8 cellular contexts compared by ENCODE assay signal in genomic region chr15:37096878-37097568, GRCh38. TPM values are rescaled to one million over a fixed set of nuclear protein-coding genes. Genes with fewer than 3 reads are reported as not detected.
DNase-seq lines count a peak whose midpoint lies in the region; ATAC-seq and TF ChIP-seq lines count a peak whose summit lies in the region.

No MANE protein-coding gene starts in this region.

- H3K27ac ChIP-seq in mucosa of rectum (ENCODE audit: low read depth in 2 of 2, low read length in 2 of 2): peak overlapping the region; percentile 27 to 32

- peaks cover 96% of the 10 kb centered on the region for H3K27me3 Mint-ChIP-seq in stimulated activated naive CD8-positive, alpha-beta T cell treated with anti-CD3 and anti-CD28 coated beads, Interleukin-15, Interleukin-2, amounts not matched to agents 100 ng/mL and 50 ng/mL, for 24 hours

- H3K36me3 Mint-ChIP-seq in stimulated activated naive CD8-positive, alpha-beta T cell treated with anti-CD3 and anti-CD28 coated beads, Interleukin-15, Interleukin-2, amounts not matched to agents 100 ng/mL and 50 ng/mL, for 24 hours (ENCODE audit: low read depth): peaks cover under 1% of the 10 kb centered on the region

- peaks cover 4 to 8% of the 10 kb centered on the region in 2 donors for H3K4me1 ChIP-seq in mucosa of rectum (ENCODE audit: control insufficient read depth in 2 of 2, insufficient read depth in 2 of 2, low read length in 2 of 2)

- no peaks in the 10 kb centered on the region for H3K36me3 ChIP-seq in mucosa of rectum (ENCODE audit: control insufficient read depth in 2 of 2, insufficient read depth in 2 of 2, low read length in 2 of 2)

- no peak for TF ChIP-seq CTCF in choroid plexus epithelial cell (conservative IDR thresholded peaks at IDR 0.05; ENCODE audit: low read depth, low read length)

- H3K9me3 ChIP-seq in mucosa of rectum (ENCODE audit: control insufficient read depth in 2 of 2, low read length in 2 of 2): no peaks in the 10 kb centered on the region

- H3K4me3 Mint-ChIP-seq in stimulated activated naive CD8-positive, alpha-beta T cell treated with anti-CD3 and anti-CD28 coated beads, Interleukin-15, Interleukin-2, amounts not matched to agents 100 ng/mL and 50 ng/mL, for 24 hours: peak overlapping the region; percentile 56

- peaks cover 22 to 41% of the 10 kb centered on the region in 2 donors for H3K27me3 ChIP-seq in mucosa of rectum (ENCODE audit: control insufficient read depth in 2 of 2, insufficient read depth in 2 of 2, low read length in 2 of 2)

- peaks cover under 1% of the 10 kb centered on the region for H3K9me3 Mint-ChIP-seq in stimulated activated naive CD8-positive, alpha-beta T cell treated with anti-CD3 and anti-CD28 coated beads, Interleukin-15, Interleukin-2, amounts not matched to agents 100 ng/mL and 50 ng/mL, for 24 hours

- H3K4me3 ChIP-seq in choroid plexus epithelial cell (ENCODE audit: low read depth, low read length) (peak overlapping the region; percentile 93), mucosa of rectum (ENCODE audit: low read length in 2 of 2) (peak overlapping the region; percentile 85 to 93)

- H3K4me1 Mint-ChIP-seq in stimulated activated naive CD8-positive, alpha-beta T cell treated with anti-CD3 and anti-CD28 coated beads, Interleukin-15, Interleukin-2, amounts not matched to agents 100 ng/mL and 50 ng/mL, for 24 hours (ENCODE audit: low read depth): peaks cover 43% of the 10 kb centered on the region

- DNase-seq in stimulated activated naive CD8-positive, alpha-beta T cell treated with anti-CD3 and anti-CD28 coated beads, Interleukin-15, Interleukin-2, amounts not matched to agents 100 U/mL and 50 U/mL, for 24 hours: no peak
- peak; percentile 40 for DNase-seq in choroid plexus epithelial cell (ENCODE audit: low read depth)
- no peak for DNase-seq in ureter (ENCODE audit: low spot score)
- DNase-seq in stimulated activated CD4-positive, alpha-beta T cell treated with anti-CD3 and anti-CD28 coated beads, Interleukin-4, amount 100 ng/mL, for 24 hours: no peak
- DNase-seq in NCI-H187 treated with DMSO at 0.1 percent for 48 hours (lab: John Stamatoyannopoulos, UW): no peak

- no peak overlapping the region for H3K27ac Mint-ChIP-seq in stimulated activated naive CD8-positive, alpha-beta T cell treated with anti-CD3 and anti-CD28 coated beads, Interleukin-15, Interleukin-2, amounts not matched to agents 100 ng/mL and 50 ng/mL, for 24 hours

- H3K9ac ChIP-seq in mucosa of rectum (ENCODE audit: low read depth in 1 of 2, low read length in 2 of 2): peak overlapping the region; percentile 3 to 13

- ATAC-seq in stimulated activated naive CD8-positive, alpha-beta T cell treated with anti-CD3 and anti-CD28 coated beads, Interleukin-15, Interleukin-2, amounts not matched to agents 100 U/mL and 50 U/mL, for 24 hours: no peak
- no peak for ATAC-seq in GM19397 (IDR thresholded peaks at IDR 0.05; ENCODE audit: unreplicated experiment)

RNA-seq across cellular contexts. Expression of gene MEIS2, which starts 3.3 kb away (rescaled TPM):
- 74.8 TPM for total RNA-seq in ureter
